In genomic region chr2:233912799-233913423, GRCh38 we compare ENCODE assay signal across 1 cellular context.
A peak's percentile ranks its signal among the peaks of the same experiment; 100 is the strongest.
TF ChIP-seq lines count a peak whose summit lies in the region.

No MANE protein-coding gene starts in this region.

TF ChIP-seq in GM12878, 131 proteins besides CTCF, POLR2A, EP300 and RAD21:
- no peak for TF ChIP-seq IKZF1 (conservative IDR thresholded peaks at IDR 0.05)
- no peak for TF ChIP-seq ZSCAN29 (IDR thresholded peaks at IDR 0.05)
- TF ChIP-seq CBFB (IDR thresholded peaks at IDR 0.05; ENCODE audit: low read depth): no peak
- no peak for TF ChIP-seq KAT2A (conservative IDR thresholded peaks at IDR 0.05; ENCODE audit: control insufficient read depth, low read depth, low read length)
- peak; percentile 85 for TF ChIP-seq REST (IDR thresholded peaks at IDR 0.05; ENCODE audit: low read depth, low read length)
